ENCODE assay signal across 15 cellular contexts in genomic region chr4:153495480-153496206, GRCh38. TPM values are rescaled to one million over a fixed set of nuclear protein-coding genes. Genes with fewer than 3 reads are reported as not detected.
DNase-seq lines count a peak whose midpoint lies in the region; ATAC-seq and TF ChIP-seq lines count a peak whose summit lies in the region.
"Had no signal": no experiment of that assay in that cellular context is flagged by ENCODE, and none has a peak within 500 bp of the region (broad histone marks: within the 10 kb centered on the region; RNA-seq: fewer than 3 reads in every experiment).

No MANE protein-coding gene starts in this region.

- ATAC-seq in stimulated activated naive CD8-positive, alpha-beta T cell treated with anti-CD3 and anti-CD28 coated beads, Interleukin-15, Interleukin-2, amounts not matched to agents 100 U/mL and 50 U/mL, for 24 hours, result no peak
- no peak for ATAC-seq in activated T-helper 17 cell treated with anti-CD3 and anti-CD28 coated beads, Interleukin-2, amount 50 U/mL, for 72 hours (replicated peaks)
- ATAC-seq in HG03108 (IDR thresholded peaks at IDR 0.05; ENCODE audit: unreplicated experiment), result no peak
- ATAC-seq: esophagus mucosa had no signal

- no peak for DNase-seq in stimulated activated naive CD8-positive, alpha-beta T cell treated with anti-CD3 and anti-CD28 coated beads, Interleukin-15, Interleukin-2, amounts not matched to agents 100 U/mL and 50 U/mL, for 24 hours
- DNase-seq in kidney tubule cell (ENCODE audit: low spot score) (peak; percentile 37), GM10248 (ENCODE audit: extremely low spot score) (no peak), SJCRH30 (no peak), NCI-H2196 (lab: John Stamatoyannopoulos, UW; ENCODE audit: unreplicated experiment) (no peak)
- DNase-seq: GDM1; Kasumi-1; NCI-H2107; stimulated activated CD8-positive, alpha-beta memory T cell treated with anti-CD3 and anti-CD28 coated beads, Interleukin-4, amount 100 ng/mL, for 48 hours had no signal

- peaks cover 4% of the 10 kb centered on the region; the same call in 1 of the 2 replicates for H3K36me3 ChIP-seq in SJCRH30
- H3K36me3 ChIP-seq: cardiac muscle cell, prostate gland had no signal

- peak overlapping the region; percentile 98 for H3K27ac Mint-ChIP-seq in stimulated activated naive CD8-positive, alpha-beta T cell treated with anti-CD3 and anti-CD28 coated beads, Interleukin-15, Interleukin-2, amounts not matched to agents 100 ng/mL and 50 ng/mL, for 24 hours
- H3K27ac Mint-ChIP-seq in activated T-helper 17 cell treated with anti-CD3 and anti-CD28 coated beads, Interleukin-2, amount 50 U/mL, for 72 hours, result peak overlapping the region; percentile 48

- peaks cover 98% of the 10 kb centered on the region for H3K4me1 Mint-ChIP-seq in stimulated activated naive CD8-positive, alpha-beta T cell treated with anti-CD3 and anti-CD28 coated beads, Interleukin-15, Interleukin-2, amounts not matched to agents 100 ng/mL and 50 ng/mL, for 24 hours (ENCODE audit: low read depth)
- peaks cover 73% of the 10 kb centered on the region for H3K4me1 Mint-ChIP-seq in activated T-helper 17 cell treated with anti-CD3 and anti-CD28 coated beads, Interleukin-2, amount 50 U/mL, for 72 hours

- CTCF ChIA-PET in GM10248 (lab: Yijun Ruan, JAX), result interaction anchor here (0.7 to 3.1 kb wide), 9 partner anchors 9 to 78 kb away, joined by 3 to 10 read pairs (median 4); no protein-coding TSS in a partner anchor

- no peaks in the 10 kb centered on the region for H3K9me3 Mint-ChIP-seq in stimulated activated naive CD8-positive, alpha-beta T cell treated with anti-CD3 and anti-CD28 coated beads, Interleukin-15, Interleukin-2, amounts not matched to agents 100 ng/mL and 50 ng/mL, for 24 hours
- H3K9me3 Mint-ChIP-seq in activated T-helper 17 cell treated with anti-CD3 and anti-CD28 coated beads, Interleukin-2, amount 50 U/mL, for 72 hours, result no peaks in the 10 kb centered on the region

- POLR2A ChIA-PET in GM10248 (lab: Yijun Ruan, JAX), result interaction anchor here (0.7 to 0.8 kb wide), 2 partner anchors 27 to 116 kb away, joined by 3 read pairs; no protein-coding TSS in a partner anchor

- H3K4me3 ChIP-seq in SJCRH30, result no peak overlapping the region
- H3K4me3 ChIP-seq: cardiac muscle cell, prostate gland had no signal

- H3K4me1 ChIP-seq in SJCRH30, result peaks cover 20% of the 10 kb centered on the region
- H3K4me1 ChIP-seq: prostate gland had no signal

- H3K4me3 Mint-ChIP-seq in stimulated activated naive CD8-positive, alpha-beta T cell treated with anti-CD3 and anti-CD28 coated beads, Interleukin-15, Interleukin-2, amounts not matched to agents 100 ng/mL and 50 ng/mL, for 24 hours, result peak overlapping the region; percentile 19
- H3K4me3 Mint-ChIP-seq in activated T-helper 17 cell treated with anti-CD3 and anti-CD28 coated beads, Interleukin-2, amount 50 U/mL, for 72 hours, result peak overlapping the region; percentile 85

- no peaks in the 10 kb centered on the region for H3K9me3 ChIP-seq in SJCRH30 (replicated peaks)
- H3K9me3 ChIP-seq: prostate gland had no signal

- no peaks in the 10 kb centered on the region for H3K27me3 ChIP-seq in SJCRH30
- H3K27me3 ChIP-seq: cardiac muscle cell had no signal

- H3K27me3 Mint-ChIP-seq in stimulated activated naive CD8-positive, alpha-beta T cell treated with anti-CD3 and anti-CD28 coated beads, Interleukin-15, Interleukin-2, amounts not matched to agents 100 ng/mL and 50 ng/mL, for 24 hours, result no peaks in the 10 kb centered on the region
- H3K27me3 Mint-ChIP-seq in activated T-helper 17 cell treated with anti-CD3 and anti-CD28 coated beads, Interleukin-2, amount 50 U/mL, for 72 hours, result no peaks in the 10 kb centered on the region

- no peak overlapping the region for H3K27ac ChIP-seq in SJCRH30
- H3K27ac ChIP-seq: cardiac muscle cell, prostate gland had no signal

- no peak for TF ChIP-seq CTCF in GM10248 (IDR thresholded peaks at IDR 0.05; ENCODE audit: control extremely low read depth, extremely low read depth, low read depth, missing control alignments)

- H3K36me3 Mint-ChIP-seq in stimulated activated naive CD8-positive, alpha-beta T cell treated with anti-CD3 and anti-CD28 coated beads, Interleukin-15, Interleukin-2, amounts not matched to agents 100 ng/mL and 50 ng/mL, for 24 hours (ENCODE audit: low read depth), result peaks cover 33% of the 10 kb centered on the region
- H3K36me3 Mint-ChIP-seq in activated T-helper 17 cell treated with anti-CD3 and anti-CD28 coated beads, Interleukin-2, amount 50 U/mL, for 72 hours (ENCODE audit: low read depth), result peaks cover 37% of the 10 kb centered on the region

RNA-seq across cellular contexts. Expression of gene TMEM131L, which starts 29.5 kb away (rescaled TPM):
- 10 to 100 TPM; 19.1 to 30.9 TPM for total RNA-seq in activated T-helper 17 cell treated with anti-CD3 and anti-CD28 coated beads, Interleukin-2, amount 50 U/mL, for 72 hours
- 55.0 and 61.3 TPM in 2 replicates for total RNA-seq in SJCRH30 (2014; rRNA removed; shearing (Covaris generic))
